8 cellular contexts compared by ENCODE assay signal in genomic region chr12:118189761-118190181, GRCh38. TPM values are rescaled to one million over a fixed set of nuclear protein-coding genes. Genes with fewer than 3 reads are reported as not detected.
DNase-seq lines count a peak whose midpoint lies in the region; ATAC-seq and TF ChIP-seq lines count a peak whose summit lies in the region.

No MANE protein-coding gene starts in this region.

- whole genome bisulfite sequencing in ectodermal cell, 2 experiments = 13 to 18% methylated on average over 13 of the region's 13 CpGs
- 62 to 71% methylated on average over 13 of the region's 13 CpGs for WGBS in lung, 2 donors
- 15 to 24% methylated on average over 13 of the region's 13 CpGs for WGBS in tibial nerve, 2 donors

- TF ChIP-seq POLR2A in tibial nerve (IDR thresholded peaks at IDR 0.05) = no peak

- no peaks in the 10 kb centered on the region for H3K36me3 ChIP-seq in ectodermal cell (ENCODE audit: control insufficient read depth, insufficient read depth, low read length)
- peaks cover 0 to 6% of the 10 kb centered on the region in 2 donors for H3K36me3 ChIP-seq in lung (ENCODE audit: control insufficient read depth in 2 of 2, insufficient read depth in 2 of 2, low read length in 2 of 2)
- H3K36me3 ChIP-seq in tibial nerve = peaks cover 0 to 8% (median 0%) of the 10 kb centered on the region in 3 donors

- peaks cover 11% of the 10 kb centered on the region for H3K4me1 ChIP-seq in ectodermal cell (ENCODE audit: control insufficient read depth, insufficient read depth, low read length)
- H3K4me1 ChIP-seq in lung (ENCODE audit: control insufficient read depth in 2 of 2, insufficient read depth in 2 of 2, low read length in 2 of 2) = peaks cover 0 to 11% of the 10 kb centered on the region in 2 donors
- peaks cover 0 to 47% (median 4%) of the 10 kb centered on the region in 4 donors for H3K4me1 ChIP-seq in tibial nerve

- peak in 1 of 2 donors; percentile 15 for TF ChIP-seq EP300 in tibial nerve (IDR thresholded peaks at IDR 0.05)

- ATAC-seq in lung (ENCODE audit: insufficient read depth, low FRiP score) = peak; percentile 24
- no peak for ATAC-seq in HG02763 (IDR thresholded peaks at IDR 0.05; ENCODE audit: unreplicated experiment)
- no peak for ATAC-seq in GM19324 (IDR thresholded peaks at IDR 0.05; ENCODE audit: low FRiP score, unreplicated experiment)
- ATAC-seq in GM19467 (IDR thresholded peaks at IDR 0.05; ENCODE audit: unreplicated experiment) = no peak

- H3K4me3 ChIP-seq in ectodermal cell (ENCODE audit: insufficient read depth, low read depth, low read length) (peak overlapping the region; percentile 16), lung (peak overlapping the region; percentile 3), tibial nerve (peak overlapping the region; percentile 7 to 44 (median 28))

- peak; percentile 43 for DNase-seq in NCI-H510A (lab: John Stamatoyannopoulos, UW)
- no peak for DNase-seq in lung (ENCODE audit: low spot score)
- peak in 1 of 2 donors; percentile 18 for DNase-seq in tibial nerve (ENCODE audit: low spot score in 2 of 2)
- DNase-seq in HUDEP-2 (lab: John Stamatoyannopoulos, UW; ENCODE audit: unreplicated experiment in 76 of 76) = no peak

- no peaks in the 10 kb centered on the region for H3K9me3 ChIP-seq in ectodermal cell (ENCODE audit: control insufficient read depth, low read length)
- no peaks in the 10 kb centered on the region for H3K9me3 ChIP-seq in lung (ENCODE audit: control insufficient read depth in 2 of 2, insufficient read depth in 1 of 2, low read length in 1 of 2)
- no peaks in the 10 kb centered on the region for H3K9me3 ChIP-seq in tibial nerve

- TF ChIP-seq CTCF in lung (IDR thresholded peaks at IDR 0.05; ENCODE audit: control extremely low read depth, extremely low read depth) (no peak), tibial nerve (IDR thresholded peaks at IDR 0.05) (no peak)

- H3K27me3 ChIP-seq in ectodermal cell (ENCODE audit: control insufficient read depth, insufficient read depth, low read length, poor library complexity, severe bottlenecking) = no peaks in the 10 kb centered on the region
- no peaks in the 10 kb centered on the region for H3K27me3 ChIP-seq in lung (ENCODE audit: control insufficient read depth, insufficient read depth)
- H3K27me3 ChIP-seq in tibial nerve = no peaks in the 10 kb centered on the region

- H3K27ac ChIP-seq in ectodermal cell (ENCODE audit: insufficient read depth, low read depth, low read length, poor library complexity, severe bottlenecking) = peak overlapping the region; percentile 93
- peak overlapping the region; percentile 72 to 89 for H3K27ac ChIP-seq in lung (ENCODE audit: low read depth in 1 of 2, low read length in 1 of 2)
- H3K27ac ChIP-seq in tibial nerve = peak overlapping the region; percentile 45 to 91 (median 74)

RNA-seq across cellular contexts. Expression of gene PEBP1, which starts 53.8 kb away (rescaled TPM):
- 297 TPM for polyA plus RNA-seq in ectodermal cell (2013, experiment 1 of 4)
- 264 TPM for polyA plus RNA-seq in ectodermal cell (2013, experiment 2 of 4)
- 194 TPM for polyA plus RNA-seq in ectodermal cell (2013, experiment 3 of 4)
- polyA plus RNA-seq in ectodermal cell (2013, experiment 4 of 4) = 215 TPM
- total RNA-seq in lung = 100 to 1,000 TPM; 141 to 193 TPM
- polyA plus RNA-seq in lung = 100 to 1,000 TPM; 123 to 317 TPM
- total RNA-seq in tibial nerve = 100 to 1,000 TPM; 380 to 704 (median 496) TPM
